ENCODE assay signal across 17 cellular contexts in the genomic region with DNA sequence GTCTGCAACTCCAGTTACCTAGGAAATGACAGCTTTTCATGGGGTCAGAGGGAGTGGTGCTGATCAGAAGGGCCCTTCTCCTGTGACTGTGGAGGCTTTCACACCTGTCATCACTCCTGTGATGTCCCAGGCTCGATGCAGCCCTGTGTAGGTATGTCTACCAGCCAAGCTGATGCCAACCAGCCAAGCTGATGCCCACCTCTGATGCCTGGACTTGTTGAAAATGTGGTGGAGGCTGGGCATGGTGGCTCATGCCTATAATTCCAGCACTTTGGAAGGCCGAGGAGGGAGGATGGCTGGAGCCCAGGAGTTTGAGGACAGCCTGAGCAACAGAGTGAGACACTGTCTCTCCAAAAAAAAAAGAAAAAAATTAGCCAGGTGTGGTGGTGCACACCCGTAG. TPM values are rescaled to one million over a fixed set of nuclear protein-coding genes. Genes with fewer than 3 reads are reported as not detected.
DNase-seq lines count a peak whose midpoint lies in the region; ATAC-seq and TF ChIP-seq lines count a peak whose summit lies in the region.
"Had no signal": no experiment of that assay in that cellular context is flagged by ENCODE, and none has a peak within 500 bp of the region (broad histone marks: within the 10 kb centered on the region; RNA-seq: fewer than 3 reads in every experiment).

No MANE protein-coding gene starts in this region.

- POLR2A ChIA-PET in RWPE1 (lab: Yijun Ruan, JAX; ENCODE audit: low non-redundant PET), result interaction anchor here (0.6 kb wide), 1 partner anchor 34 kb away, joined by 3 read pairs; no protein-coding TSS in a partner anchor

- CTCF ChIA-PET in RWPE1 (lab: Yijun Ruan, JAX), result interaction anchor here (0.6 kb wide), 1 partner anchor 44 kb away, joined by 5 read pairs; no protein-coding TSS in a partner anchor

- H3K9me3 Mint-ChIP-seq in central memory CD8-positive, alpha-beta T cell, result no peaks in the 10 kb centered on the region
- H3K9me3 Mint-ChIP-seq in osteocyte (ENCODE audit: unreplicated experiment), result no peaks in the 10 kb centered on the region
- H3K9me3 Mint-ChIP-seq: CD14-positive monocyte; CD8-positive, alpha-beta T cell had no signal

- H3K27ac ChIP-seq in DOHH2 (ENCODE audit: low read depth, low read length) (no peak overlapping the region), RWPE1 (peak overlapping the region; percentile 50), WERI-Rb-1 (no peak overlapping the region)
- H3K27ac ChIP-seq: 22Rv1, GM23248 had no signal

- peaks cover 10% of the 10 kb centered on the region for H3K27me3 Mint-ChIP-seq in central memory CD8-positive, alpha-beta T cell
- H3K27me3 Mint-ChIP-seq in osteocyte (ENCODE audit: unreplicated experiment), result no peaks in the 10 kb centered on the region

- H3K27me3 ChIP-seq in DOHH2 (ENCODE audit: control insufficient read depth, low read length) (no peaks in the 10 kb centered on the region), WERI-Rb-1 (ENCODE audit: insufficient read depth, low read depth, severe bottlenecking) (no peaks in the 10 kb centered on the region)

- peak overlapping the region; percentile 27 for H3K4me3 ChIP-seq in DOHH2 (ENCODE audit: low read length)
- no peak overlapping the region for H3K4me3 ChIP-seq in WERI-Rb-1 (ENCODE audit: low read depth, low read length)
- H3K4me3 ChIP-seq: GM23248 had no signal

- peaks cover 8% of the 10 kb centered on the region; the same call in 1 of the 2 replicates for H3F3A ChIP-seq in DOHH2 (ENCODE audit: control insufficient read depth, insufficient read depth)

- H3K9me2 ChIP-seq in DOHH2 (replicated peaks; ENCODE audit: control insufficient read depth, low read length), result no peaks in the 10 kb centered on the region

- H3K4me3 Mint-ChIP-seq in central memory CD8-positive, alpha-beta T cell, result no peak overlapping the region
- H3K4me3 Mint-ChIP-seq in osteocyte (ENCODE audit: unreplicated experiment), result no peak overlapping the region
- H3K4me3 Mint-ChIP-seq: CD8-positive, alpha-beta T cell had no signal

- no peaks in the 10 kb centered on the region for H4K20me1 ChIP-seq in DOHH2 (ENCODE audit: control insufficient read depth, insufficient read depth, low read depth, low read length)

- H3K4me1 Mint-ChIP-seq in central memory CD8-positive, alpha-beta T cell, result peaks cover 14% of the 10 kb centered on the region
- peaks cover 73% of the 10 kb centered on the region for H3K4me1 Mint-ChIP-seq in osteocyte (ENCODE audit: unreplicated experiment)

- peak overlapping the region; percentile 41 for H3K4me2 ChIP-seq in DOHH2 (ENCODE audit: low read length)

- H3K9me3 ChIP-seq in DOHH2 (ENCODE audit: control insufficient read depth, insufficient read depth, low read length) (no peaks in the 10 kb centered on the region), WERI-Rb-1 (ENCODE audit: severe bottlenecking) (no peaks in the 10 kb centered on the region)

- peak overlapping the region; percentile 32 for H3K27ac Mint-ChIP-seq in central memory CD8-positive, alpha-beta T cell (ENCODE audit: low read depth)
- H3K27ac Mint-ChIP-seq in osteocyte (ENCODE audit: unreplicated experiment), result peak overlapping the region; percentile 67
- H3K27ac Mint-ChIP-seq: CD14-positive monocyte; CD8-positive, alpha-beta T cell had no signal

- no peak for TF ChIP-seq CTCF in DOHH2 (IDR thresholded peaks at IDR 0.05; ENCODE audit: low read depth, low read length, poor library complexity, severe bottlenecking)
- TF ChIP-seq CTCF in RWPE1 (conservative IDR thresholded peaks at IDR 0.05; ENCODE audit: low read depth), result no peak
- TF ChIP-seq CTCF in osteocyte (IDR thresholded peaks at IDR 0.05), result no peak
- TF ChIP-seq CTCF in WERI-Rb-1 (IDR thresholded peaks at IDR 0.05; ENCODE audit: low read depth, low read length), result no peak

- peaks cover 5% of the 10 kb centered on the region for H3K36me3 Mint-ChIP-seq in central memory CD8-positive, alpha-beta T cell (ENCODE audit: insufficient read depth)
- H3K36me3 Mint-ChIP-seq in osteocyte (ENCODE audit: unreplicated experiment), result no peaks in the 10 kb centered on the region
- H3K36me3 Mint-ChIP-seq: CD14-positive monocyte; CD8-positive, alpha-beta T cell had no signal

- H3K36me3 ChIP-seq in DOHH2 (ENCODE audit: control insufficient read depth, low read length), result peaks cover 32% of the 10 kb centered on the region
- no peaks in the 10 kb centered on the region for H3K36me3 ChIP-seq in WERI-Rb-1

- no peak for ATAC-seq in central memory CD8-positive, alpha-beta T cell (replicated peaks; ENCODE audit: extremely low read depth, poor library complexity, severe bottlenecking)
- ATAC-seq in GM18511 (IDR thresholded peaks at IDR 0.05; ENCODE audit: unreplicated experiment), result no peak
- ATAC-seq: CD8-positive, alpha-beta T cell; HCT116 had no signal

- DNase-seq in RWPE1 (ENCODE audit: low spot score) (no peak), osteocyte (ENCODE audit: extremely low spot score, unreplicated experiment) (no peak), WERI-Rb-1 (no peak), anterior cingulate cortex (lab: John Stamatoyannopoulos, UW) (no peak)
- DNase-seq in central memory CD8-positive, alpha-beta T cell (ENCODE audit: low spot score in 2 of 2), result no peak
- DNase-seq: CD8-positive, alpha-beta T cell; COR-L47; DMS153; DMS79 treated with DMSO at 0.1 percent for 48 hours; GDM1 had no signal

- peaks cover 41% of the 10 kb centered on the region for H3K79me2 ChIP-seq in DOHH2 (ENCODE audit: control insufficient read depth, low read length)

- peaks cover 49% of the 10 kb centered on the region for H3K4me1 ChIP-seq in DOHH2 (ENCODE audit: control insufficient read depth, low read length)

RNA-seq across cellular contexts. Expression of a gene that starts 33.7 kb away (rescaled TPM):
- total RNA-seq in osteocyte, result 4.0 and 6.5 TPM in 2 replicates
- total RNA-seq: HT-29 had no signal

RNA-seq across cellular contexts. Expression of a gene that starts 46.9 kb away (rescaled TPM):
- total RNA-seq in osteocyte, result 54.7 and 55.9 TPM in 2 replicates
